Comparison of ENCODE assay signal across 10 cellular contexts in the genomic region with DNA sequence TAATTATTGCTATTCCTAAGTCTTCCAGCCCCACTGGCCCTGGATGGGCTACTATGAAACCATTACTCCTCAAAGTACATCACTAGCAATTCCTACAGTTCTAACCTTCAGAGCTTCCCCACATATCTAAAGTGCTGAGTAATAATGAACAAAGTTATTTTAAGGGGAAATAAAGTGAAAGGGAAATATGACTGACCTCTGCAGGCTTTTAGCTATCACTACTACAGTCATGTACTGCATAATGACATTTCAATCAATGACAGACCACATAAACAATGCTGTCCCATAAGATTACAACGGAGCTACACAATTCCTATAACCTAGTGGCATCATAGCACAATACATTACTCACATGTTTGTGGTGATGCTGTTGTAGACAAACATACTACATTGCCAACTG. TPM values are rescaled to one million over a fixed set of nuclear protein-coding genes. Genes with fewer than 3 reads are reported as not detected.
DNase-seq lines count a peak whose midpoint lies in the region; ATAC-seq and TF ChIP-seq lines count a peak whose summit lies in the region.
"Had no signal": no experiment of that assay in that cellular context is flagged by ENCODE, and none has a peak within 500 bp of the region (broad histone marks: within the 10 kb centered on the region; RNA-seq: fewer than 3 reads in every experiment).

No MANE protein-coding gene starts in this region.

- peak; percentile 90 for DNase-seq in OCI-M1 (lab: John Stamatoyannopoulos, UW)
- no peak for DNase-seq in left lobe of liver (ENCODE audit: low spot score)
- no peak for DNase-seq in CD8-positive, alpha-beta memory T cell
- DNase-seq in GM23338 (ENCODE audit: low spot score): no peak
- no peak for DNase-seq in RWPE1 (ENCODE audit: low spot score)
- no peak for DNase-seq in T-helper 1 cell
- DNase-seq: esophagus squamous epithelium, NCI-H2029 had no signal

- no peak overlapping the region for H3K4me3 ChIP-seq in CD8-positive, alpha-beta memory T cell (ENCODE audit: low read length)
- no peak overlapping the region for H3K4me3 ChIP-seq in GM23338
- H3K4me3 ChIP-seq: esophagus squamous epithelium had no signal

- no peaks in the 10 kb centered on the region for H3K9me2 ChIP-seq in GM23338 (ENCODE audit: insufficient read depth)

- H3K79me2 ChIP-seq in GM23338 (replicated peaks; ENCODE audit: insufficient read depth): no peaks in the 10 kb centered on the region

- H3K27me3 Mint-ChIP-seq in CD8-positive, alpha-beta memory T cell: no peaks in the 10 kb centered on the region
- no peaks in the 10 kb centered on the region for H3K27me3 Mint-ChIP-seq in GM23338 (ENCODE audit: insufficient read depth, low read depth, poor library complexity)

- TF ChIP-seq CTCF in GM23338 (conservative IDR thresholded peaks at IDR 0.05; ENCODE audit: low read depth in 2 of 2): no peak
- TF ChIP-seq CTCF in RWPE1 (conservative IDR thresholded peaks at IDR 0.05; ENCODE audit: low read depth): no peak

- H2AFZ ChIP-seq in GM23338: no peak overlapping the region

- no peak overlapping the region for H3K4me3 Mint-ChIP-seq in CD8-positive, alpha-beta memory T cell
- no peak overlapping the region for H3K4me3 Mint-ChIP-seq in GM23338

- CTCF ChIA-PET in CD8-positive, alpha-beta memory T cell (lab: Charles Lee): interaction anchor here (1.2 to 2.2 kb wide), 2 partner anchors 175 to 178 kb away, joined by 3 to 21 read pairs; no protein-coding TSS in a partner anchor
- CTCF ChIA-PET in RWPE1 (lab: Yijun Ruan, JAX): interaction anchor here (0.6 to 1.2 kb wide), 6 partner anchors 16 to 490 kb away, joined by 3 to 6 read pairs (median 4); no protein-coding TSS in a partner anchor

- H3K4me2 ChIP-seq in GM23338: no peak overlapping the region

- no peak overlapping the region for H3K27ac ChIP-seq in CD8-positive, alpha-beta memory T cell (ENCODE audit: low read depth, low read length)
- no peak overlapping the region for H3K27ac ChIP-seq in GM23338 (ENCODE audit: low read depth)
- no peak overlapping the region for H3K27ac ChIP-seq in RWPE1
- H3K27ac ChIP-seq: esophagus squamous epithelium had no signal

- H3K4me1 Mint-ChIP-seq in CD8-positive, alpha-beta memory T cell: peaks cover 1 to 14% (median 11%) of the 10 kb centered on the region in 3 donors
- H3K4me1 Mint-ChIP-seq in GM23338: no peaks in the 10 kb centered on the region

- POLR2A ChIA-PET in CD8-positive, alpha-beta memory T cell (lab: Charles Lee): no interaction called here
- POLR2A ChIA-PET in RWPE1 (lab: Yijun Ruan, JAX; ENCODE audit: low non-redundant PET): no interaction called here

- H3K36me3 Mint-ChIP-seq in CD8-positive, alpha-beta memory T cell: peaks cover 5 to 73% (median 16%) of the 10 kb centered on the region in 3 donors
- H3K36me3 Mint-ChIP-seq in GM23338 (ENCODE audit: low read depth): peaks cover 9% of the 10 kb centered on the region; the same call in 2 of the 3 replicates

- peaks cover 12% of the 10 kb centered on the region for H3K36me3 ChIP-seq in CD8-positive, alpha-beta memory T cell (ENCODE audit: insufficient read depth, low read length)
- H3K36me3 ChIP-seq in GM23338 (ENCODE audit: insufficient read depth): peaks cover 4% of the 10 kb centered on the region; the same call in 1 of the 2 replicates

- no peaks in the 10 kb centered on the region for H3K4me1 ChIP-seq in CD8-positive, alpha-beta memory T cell (ENCODE audit: insufficient read depth, low read length)
- H3K4me1 ChIP-seq in GM23338 (ENCODE audit: insufficient read depth): no peaks in the 10 kb centered on the region
- H3K4me1 ChIP-seq: esophagus squamous epithelium had no signal

- peak overlapping the region in 1 of 8 donors; percentile 29 for H3K27ac Mint-ChIP-seq in CD8-positive, alpha-beta memory T cell
- no peak overlapping the region for H3K27ac Mint-ChIP-seq in GM23338

- H3K27me3 ChIP-seq in CD8-positive, alpha-beta memory T cell (ENCODE audit: insufficient read depth, low read length, poor library complexity, severe bottlenecking): no peaks in the 10 kb centered on the region
- H3K27me3 ChIP-seq in GM23338 (ENCODE audit: insufficient read depth): no peaks in the 10 kb centered on the region
- H3K27me3 ChIP-seq: esophagus squamous epithelium had no signal

- 0 out of 2 replicates have a peak, but pooled peaks cover 3% of the 10 kb centered on the region for H4K20me1 ChIP-seq in GM23338 (replicated peaks; ENCODE audit: insufficient read depth)

- H3K9me3 ChIP-seq in CD8-positive, alpha-beta memory T cell (ENCODE audit: low read length): no peaks in the 10 kb centered on the region
- H3K9me3 ChIP-seq: esophagus squamous epithelium had no signal

- H3F3A ChIP-seq in GM23338 (replicated peaks; ENCODE audit: low read depth): no peaks in the 10 kb centered on the region

- no peaks in the 10 kb centered on the region for H3K9me3 Mint-ChIP-seq in CD8-positive, alpha-beta memory T cell
- H3K9me3 Mint-ChIP-seq in GM23338: no peaks in the 10 kb centered on the region

- peak; percentile 58 for ATAC-seq in GM18517 (IDR thresholded peaks at IDR 0.05; ENCODE audit: unreplicated experiment)
- ATAC-seq in HG02623 (IDR thresholded peaks at IDR 0.05; ENCODE audit: unreplicated experiment): peak; percentile 44
- ATAC-seq in left lobe of liver: peak; percentile 80
- no peak for ATAC-seq in GM23338

TF ChIP-seq in GM23338, 12 proteins besides CTCF, POLR2A, EP300 and RAD21:
- TF ChIP-seq, protein P1, sequence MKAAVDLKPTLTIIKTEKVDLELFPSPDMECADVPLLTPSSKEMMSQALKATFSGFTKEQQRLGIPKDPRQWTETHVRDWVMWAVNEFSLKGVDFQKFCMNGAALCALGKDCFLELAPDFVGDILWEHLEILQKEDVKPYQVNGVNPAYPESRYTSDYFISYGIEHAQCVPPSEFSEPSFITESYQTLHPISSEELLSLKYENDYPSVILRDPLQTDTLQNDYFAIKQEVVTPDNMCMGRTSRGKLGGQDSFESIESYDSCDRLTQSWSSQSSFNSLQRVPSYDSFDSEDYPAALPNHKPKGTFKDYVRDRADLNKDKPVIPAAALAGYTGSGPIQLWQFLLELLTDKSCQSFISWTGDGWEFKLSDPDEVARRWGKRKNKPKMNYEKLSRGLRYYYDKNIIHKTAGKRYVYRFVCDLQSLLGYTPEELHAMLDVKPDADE (IDR thresholded peaks at IDR 0.05): no peak
- TF ChIP-seq ZNF114 (CRISPR knock-in tag; IDR thresholded peaks at IDR 0.05): no peak
- no peak for TF ChIP-seq JUNB (IDR thresholded peaks at IDR 0.05; ENCODE audit: unreplicated experiment)
- TF ChIP-seq EZH2phosphoT487 (IDR thresholded peaks at IDR 0.05; ENCODE audit: unreplicated experiment): no peak

RNA-seq across cellular contexts. Expression of gene ZBTB41, which starts 22.1 kb away (rescaled TPM):
- total RNA-seq in left lobe of liver: 3.6 TPM
- total RNA-seq in CD8-positive, alpha-beta memory T cell: 1 to 10 TPM; 4.7 TPM
- 1.7 TPM for polyA plus RNA-seq in CD8-positive, alpha-beta memory T cell
- 6.9 and 8.2 TPM in 2 replicates for total RNA-seq in GM23338 (2014; rRNA removed; shearing (Covaris generic))
- polyA plus RNA-seq in GM23338 (2016; fragmentation: Nextera tagmentation; extraction: Ambion mirVana): 1.9 and 2.2 TPM in 2 replicates

RNA-seq across cellular contexts. Expression of gene ASPM, which starts 32.5 kb away (rescaled TPM):
- total RNA-seq in left lobe of liver: 0.35 TPM
- total RNA-seq in CD8-positive, alpha-beta memory T cell: 10 to 100 TPM; 18.3 to 19.2 TPM
- polyA plus RNA-seq in CD8-positive, alpha-beta memory T cell: 0.15 TPM
- 64.9 and 65.4 TPM in 2 replicates for total RNA-seq in GM23338 (2014; rRNA removed; shearing (Covaris generic))
- polyA plus RNA-seq in GM23338 (2016; fragmentation: Nextera tagmentation; extraction: Ambion mirVana): 35.6 and 36.8 TPM in 2 replicates

Comparison
In these comparisons a context has a peak if more than half of its experiments do, and no peak if none do; other contexts are left out.
1. RNA of gene ASPM, which starts 32.5 kb away (total RNA-seq): 64.9 to 65.4 TPM in GM23338 and 18.3 to 19.2 TPM in CD8-positive, alpha-beta memory T cell; 0.35 TPM in left lobe of liver (single experiment); every median in the first group is over 10 times any median in the second.